In genomic region chr5:80251636-80252035, GRCh38 we compare ENCODE assay signal across 1 cellular context.
TF ChIP-seq lines count a peak whose summit lies in the region.

No MANE protein-coding gene starts in this region.

TF ChIP-seq in IMR-90, 13 proteins besides CTCF, POLR2A, EP300 and RAD21:
- 0 out of 2 replicates have a peak, but pooled peaks have one; percentile 6 for TF ChIP-seq CEBPB (IDR thresholded peaks at IDR 0.05; ENCODE audit: low read depth, low read length)
- TF ChIP-seq BHLHE40 (IDR thresholded peaks at IDR 0.05; ENCODE audit: low read depth, low read length) = no peak
